ENCODE assay signal across 21 cellular contexts in genomic region chr9:17656889-17657288, GRCh38.
"Had no signal": no experiment of that assay in that cellular context is flagged by ENCODE, and none has a peak within 500 bp of the region (broad histone marks: within the 10 kb centered on the region; RNA-seq: fewer than 3 reads in every experiment).

No MANE protein-coding gene starts in this region.

- H3K4me3 Mint-ChIP-seq: endodermal cell; natural killer cell; stimulated activated effector memory CD8-positive, alpha-beta T cell treated with anti-CD3 and anti-CD28 coated beads, Interleukin-12 subunit alpha, Interleukin-12 subunit beta, amount 100 ng/mL, for 72 hours had no signal

- H3K27ac Mint-ChIP-seq: endodermal cell; natural killer cell; stimulated activated effector memory CD8-positive, alpha-beta T cell treated with anti-CD3 and anti-CD28 coated beads, Interleukin-12 subunit alpha, Interleukin-12 subunit beta, amount 100 ng/mL, for 72 hours had no signal

- H3K36me3 Mint-ChIP-seq: natural killer cell; stimulated activated effector memory CD8-positive, alpha-beta T cell treated with anti-CD3 and anti-CD28 coated beads, Interleukin-12 subunit alpha, Interleukin-12 subunit beta, amount 100 ng/mL, for 72 hours had no signal

- H3K4me1 Mint-ChIP-seq: natural killer cell; stimulated activated effector memory CD8-positive, alpha-beta T cell treated with anti-CD3 and anti-CD28 coated beads, Interleukin-12 subunit alpha, Interleukin-12 subunit beta, amount 100 ng/mL, for 72 hours had no signal

- DNase-seq: effector CD8-positive, alpha-beta T cell; endodermal cell; foreskin fibroblast; gastrocnemius medialis; head of caudate nucleus; left ventricle myocardium superior; lower lobe of right lung; natural killer cell; occipital lobe; ovary; posterior cingulate gyrus; psoas muscle; right cardiac atrium; sigmoid colon; stimulated activated CD4-positive, alpha-beta T cell treated with anti-CD3 and anti-CD28 coated beads, Interleukin-2, amount 100 ng/mL, for 24 hours; stimulated activated CD4-positive, alpha-beta T cell treated with anti-CD3 and anti-CD28 coated beads, Interleukin-4, amount 100 ng/mL, for 24 hours; stimulated activated naive CD4-positive, alpha-beta T cell treated with Interleukin-2 at 50 U/mL for 16 hours; stomach; thyroid gland; trophoblast cell had no signal

- H3K9me3 Mint-ChIP-seq: endodermal cell had no signal
